Comparison of ENCODE assay signal across 8 cellular contexts in genomic region chr9:107711528-107711927, GRCh38.
DNase-seq lines count a peak whose midpoint lies in the region; ATAC-seq and TF ChIP-seq lines count a peak whose summit lies in the region.

No MANE protein-coding gene starts in this region.

- H3K36me3 Mint-ChIP-seq in dendritic cell treated with granulocyte-macrophage colony-stimulating factor and Interleukin-4, amounts not matched to agents 40 ng/mL and 50 ng/mL, for 4 days (ENCODE audit: low read depth): no peaks in the 10 kb centered on the region
- H3K36me3 Mint-ChIP-seq in nephron progenitor cell (ENCODE audit: low read depth): no peaks in the 10 kb centered on the region

- TF ChIP-seq CTCF in retinal pigment epithelial cell (conservative IDR thresholded peaks at IDR 0.05; ENCODE audit: low read depth, low read length) (no peak), nephron progenitor cell (IDR thresholded peaks at IDR 0.05) (no peak), GM10248 (IDR thresholded peaks at IDR 0.05; ENCODE audit: control extremely low read depth, extremely low read depth, low read depth, missing control alignments) (no peak)

- H3K9me3 Mint-ChIP-seq in dendritic cell treated with granulocyte-macrophage colony-stimulating factor and Interleukin-4, amounts not matched to agents 40 ng/mL and 50 ng/mL, for 4 days: no peaks in the 10 kb centered on the region
- H3K9me3 Mint-ChIP-seq in nephron progenitor cell: no peaks in the 10 kb centered on the region

- POLR2A ChIA-PET in GM10248 (lab: Yijun Ruan, JAX): no interaction called here

- no peak overlapping the region for H3K27ac ChIP-seq in GM23248

- peak overlapping the region; percentile 39 for H3K27ac Mint-ChIP-seq in dendritic cell treated with granulocyte-macrophage colony-stimulating factor and Interleukin-4, amounts not matched to agents 40 ng/mL and 50 ng/mL, for 4 days
- no peak overlapping the region for H3K27ac Mint-ChIP-seq in nephron progenitor cell

- H2AFZ ChIP-seq in GM23248: no peak overlapping the region

- H3K4me3 Mint-ChIP-seq in dendritic cell treated with granulocyte-macrophage colony-stimulating factor and Interleukin-4, amounts not matched to agents 40 ng/mL and 50 ng/mL, for 4 days: no peak overlapping the region
- H3K4me3 Mint-ChIP-seq in nephron progenitor cell: no peak overlapping the region

- H3K9ac ChIP-seq in GM23248: no peak overlapping the region

- WGBS in GM23248 (ENCODE audit: low coverage in 1 of 2, low lambda C conversion rate in 2 of 2, missing lambda C conversion rate in 2 of 2), 2 experiments: 7% methylated on average over 6 of the region's 6 CpGs

- peaks cover 33% of the 10 kb centered on the region for H3K4me1 ChIP-seq in GM23248 (ENCODE audit: insufficient read depth)

- intact Hi-C loops in dendritic cell treated with granulocyte-macrophage colony-stimulating factor and Interleukin-4, amounts not matched to agents 40 ng/mL and 50 ng/mL, for 4 days (cut with micrococcal nuclease): no loop called here

- peaks cover 41% of the 10 kb centered on the region for H3F3A ChIP-seq in GM23248 (ENCODE audit: insufficient read depth)

- no peak overlapping the region for H3K4me2 ChIP-seq in GM23248 (ENCODE audit: unreplicated experiment)

- H3K4me1 Mint-ChIP-seq in dendritic cell treated with granulocyte-macrophage colony-stimulating factor and Interleukin-4, amounts not matched to agents 40 ng/mL and 50 ng/mL, for 4 days (ENCODE audit: low read depth): peaks cover 33% of the 10 kb centered on the region
- H3K4me1 Mint-ChIP-seq in nephron progenitor cell: peaks cover 10% of the 10 kb centered on the region

- no peaks in the 10 kb centered on the region for H3K36me3 ChIP-seq in GM23248 (ENCODE audit: low read depth)

- CTCF ChIA-PET in GM10248 (lab: Yijun Ruan, JAX): interaction anchor here (1.3 kb wide), 1 partner anchor 12 kb away, joined by 3 read pairs; no protein-coding TSS in a partner anchor

- in situ Hi-C loops in GM23248 (cut with MboI): no loop called here

- ATAC-seq in GM18868 (IDR thresholded peaks at IDR 0.05; ENCODE audit: unreplicated experiment): no peak
- ATAC-seq in HG03469 (IDR thresholded peaks at IDR 0.05; ENCODE audit: unreplicated experiment): no peak

- H4K20me1 ChIP-seq in GM23248 (ENCODE audit: insufficient read depth): no peaks in the 10 kb centered on the region

- H3K27me3 ChIP-seq in GM23248 (replicated peaks; ENCODE audit: insufficient read depth): no peaks in the 10 kb centered on the region

- no peaks in the 10 kb centered on the region for H3K79me2 ChIP-seq in GM23248 (ENCODE audit: insufficient read depth)

- H3K9me3 ChIP-seq in GM23248 (ENCODE audit: low read depth): no peaks in the 10 kb centered on the region

- DNase-seq in GM23248 (peak; percentile 85), NCI-H510A treated with DMSO at 0.1 percent for 48 hours (lab: John Stamatoyannopoulos, UW) (peak; percentile 3), retinal pigment epithelial cell (ENCODE audit: low read depth) (peak; percentile 71), nephron progenitor cell (no peak), GM10248 (ENCODE audit: extremely low spot score) (no peak)

- no peaks in the 10 kb centered on the region for H3K9me2 ChIP-seq in GM23248 (ENCODE audit: insufficient read depth)

- H3K4me3 ChIP-seq in GM23248: no peak overlapping the region
- H3K4me3 ChIP-seq in retinal pigment epithelial cell (ENCODE audit: low read length): no peak overlapping the region

- peaks cover 2% of the 10 kb centered on the region for H3K27me3 Mint-ChIP-seq in dendritic cell treated with granulocyte-macrophage colony-stimulating factor and Interleukin-4, amounts not matched to agents 40 ng/mL and 50 ng/mL, for 4 days
- H3K27me3 Mint-ChIP-seq in nephron progenitor cell (ENCODE audit: low read depth, poor library complexity): peaks cover 13% of the 10 kb centered on the region

Comparison
In these comparisons a context has a peak if more than half of its experiments do, and no peak if none do; other contexts are left out.
1. DNase-seq: peak in GM23248 (single experiment), NCI-H510A treated with DMSO at 0.1 percent for 48 hours (single experiment) and retinal pigment epithelial cell (single experiment); none in nephron progenitor cell (single experiment) and GM10248 (single experiment).